ENCODE assay signal across 33 cellular contexts in the genomic region with DNA sequence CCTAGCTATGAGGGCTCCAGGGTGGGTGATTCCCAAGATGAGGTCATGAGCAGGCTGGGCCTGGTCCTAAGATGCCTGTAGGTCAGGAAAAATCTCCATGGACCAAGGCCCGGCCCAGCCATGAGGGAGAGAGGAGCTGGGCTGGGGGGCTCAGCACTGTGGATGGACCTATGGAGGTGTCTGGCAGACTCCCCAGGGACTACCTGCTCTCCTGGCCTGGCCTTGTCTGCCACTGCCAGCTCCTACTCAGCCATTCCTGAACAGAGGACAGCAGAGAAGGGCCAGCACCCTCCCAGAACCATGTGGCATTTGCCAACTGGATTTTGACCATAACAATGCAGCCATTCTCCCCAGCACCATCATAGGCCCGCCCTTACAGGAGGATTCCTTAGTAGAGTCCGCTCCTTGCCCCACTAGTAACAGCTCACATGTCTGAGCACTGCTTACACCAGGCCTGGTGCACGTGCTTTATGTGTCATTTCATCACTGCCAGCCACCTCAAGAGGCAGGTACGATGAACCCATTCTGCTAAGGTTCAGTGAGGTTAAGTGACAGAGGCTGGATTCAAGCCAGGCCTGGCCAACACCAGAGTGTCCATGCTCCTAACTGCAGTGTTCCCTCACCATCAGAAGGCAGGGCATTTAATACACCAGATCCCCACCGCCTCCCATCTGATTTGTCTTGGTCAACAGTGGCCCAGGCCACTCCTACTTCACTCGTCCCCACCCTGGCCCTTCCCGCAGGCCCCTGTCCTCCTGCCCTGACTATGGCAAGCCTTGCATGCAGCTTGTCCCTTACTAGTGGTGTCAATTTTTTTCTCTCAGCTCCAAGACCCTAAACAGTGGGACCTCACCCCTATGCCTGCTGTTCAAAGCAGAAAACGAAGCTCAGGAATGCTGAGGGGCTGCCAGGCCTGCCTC. TPM values are rescaled to one million over a fixed set of nuclear protein-coding genes. Genes with fewer than 3 reads are reported as not detected.
DNase-seq lines count a peak whose midpoint lies in the region; ATAC-seq and TF ChIP-seq lines count a peak whose summit lies in the region.
"Had no signal": no experiment of that assay in that cellular context is flagged by ENCODE, and none has a peak within 500 bp of the region (broad histone marks: within the 10 kb centered on the region; RNA-seq: fewer than 3 reads in every experiment).

No MANE protein-coding gene starts in this region.

- no peaks in the 10 kb centered on the region for H3K9me3 ChIP-seq in thyroid gland
- H3K9me3 ChIP-seq: adrenal gland, left ventricle myocardium inferior, MG63, neutrophil, prostate gland, sigmoid colon had no signal

- no peak overlapping the region for H3K27ac ChIP-seq in thyroid gland
- H3K27ac ChIP-seq: 22Rv1, adrenal gland, C4-2B, HL-60, KMS-11, left ventricle myocardium inferior, neutrophil, prostate gland, sigmoid colon had no signal

- WGBS in thyroid gland, 2 donors: 83 to 87% methylated on average over 9 of the region's 9 CpGs

- H3K4me1 ChIP-seq in thyroid gland: peaks cover 4 to 11% of the 10 kb centered on the region in 2 donors
- H3K4me1 ChIP-seq: prostate gland had no signal

- TF ChIP-seq CTCF in thyroid gland (IDR thresholded peaks at IDR 0.05): no peak

- H3K36me3 ChIP-seq in thyroid gland: no peaks in the 10 kb centered on the region
- H3K36me3 ChIP-seq: adrenal gland, left ventricle myocardium inferior, MG63, neutrophil, prostate gland, sigmoid colon had no signal

- no peaks in the 10 kb centered on the region for H3K27me3 ChIP-seq in thyroid gland
- H3K27me3 ChIP-seq: MG63 had no signal

- H3K4me3 ChIP-seq in thyroid gland (replicated peaks in 1 of 3): no peak overlapping the region
- H3K4me3 ChIP-seq: adrenal gland, left ventricle myocardium inferior, MG63, prostate gland, sigmoid colon had no signal

- intact Hi-C loops in left cardiac atrium (cut with DNase I): no loop called here
- intact Hi-C loops in Right ventricle myocardium inferior (cut with DNase I): no loop called here
- intact Hi-C loops in thyroid gland (cut with DNase I): no loop called here

- DNase-seq in DMS53 (lab: John Stamatoyannopoulos, UW) (peak; percentile 33), DMS53 treated with DMSO at 0.1 percent for 48 hours (lab: John Stamatoyannopoulos, UW; ENCODE audit: unreplicated experiment) (no peak), left cardiac atrium (peak; percentile 6), Right ventricle myocardium inferior (ENCODE audit: missing footprints) (no peak), medulla oblongata (ENCODE audit: extremely low spot score) (peak; percentile 4), thyroid gland (peak; percentile 27 to 42), SHP77 (lab: John Stamatoyannopoulos, UW) (no peak)
- DNase-seq: activated naive CD4-positive, alpha-beta T cell treated with Interleukin-2 at 50 U/mL for 16 hours; activated T-cell treated with anti-CD3 and anti-CD28 coated beads, Interleukin-2, amount 50 U/mL, for 1 hour; COR-L47; DMS79; endodermal cell; glutamatergic neuron; left ventricle myocardium inferior; mesendoderm; MG63; NCI-H1417; NCI-H2029 treated with DMSO at 0.1 percent for 48 hours; NCI-H226; NCI-H526 treated with DMSO at 0.1 percent for 48 hours; SHP77 treated with DMSO at 0.1 percent for 48 hours; sigmoid colon; stimulated activated CD4-positive, alpha-beta T cell treated with anti-CD3 and anti-CD28 coated beads, Interleukin-12 subunit alpha, Interleukin-12 subunit beta, amount 100 ng/mL, for 4 hours; stimulated activated CD4-positive, alpha-beta T cell treated with anti-CD3 and anti-CD28 coated beads, Interleukin-4, amount 100 ng/mL, for 1 hour had no signal

- no peak for TF ChIP-seq POLR2A in thyroid gland (IDR thresholded peaks at IDR 0.05)

- ATAC-seq in left cardiac atrium (no peak), Right ventricle myocardium inferior (no peak), GM18861 (IDR thresholded peaks at IDR 0.05; ENCODE audit: unreplicated experiment) (no peak)

RNA-seq across cellular contexts. Expression of a gene that starts 0.7 kb away (rescaled TPM):
- total RNA-seq in left cardiac atrium (not detected), Right ventricle myocardium inferior (not detected), thyroid gland (not detected)
- total RNA-seq: endodermal cell, left ventricle myocardium inferior, sigmoid colon, ureter had no signal

RNA-seq across cellular contexts. Expression of a gene that starts 15.1 kb away (rescaled TPM):
- total RNA-seq in left cardiac atrium (not detected), Right ventricle myocardium inferior (not detected), thyroid gland (not detected)
- total RNA-seq: adrenal gland, endodermal cell, left ventricle myocardium inferior, prostate gland, sigmoid colon, ureter had no signal

Comparison
In these comparisons a context has a peak if more than half of its experiments do, and no peak if none do; other contexts are left out.
1. DNase-seq: peak in DMS53 (single experiment), left cardiac atrium (single experiment), medulla oblongata (single experiment) and thyroid gland (2 of 2); none in DMS53 treated with DMSO at 0.1 percent for 48 hours (single experiment), Right ventricle myocardium inferior (single experiment) and SHP77 (0 of 2).